Comparison of ENCODE assay signal across 9 cellular contexts in the genomic region with DNA sequence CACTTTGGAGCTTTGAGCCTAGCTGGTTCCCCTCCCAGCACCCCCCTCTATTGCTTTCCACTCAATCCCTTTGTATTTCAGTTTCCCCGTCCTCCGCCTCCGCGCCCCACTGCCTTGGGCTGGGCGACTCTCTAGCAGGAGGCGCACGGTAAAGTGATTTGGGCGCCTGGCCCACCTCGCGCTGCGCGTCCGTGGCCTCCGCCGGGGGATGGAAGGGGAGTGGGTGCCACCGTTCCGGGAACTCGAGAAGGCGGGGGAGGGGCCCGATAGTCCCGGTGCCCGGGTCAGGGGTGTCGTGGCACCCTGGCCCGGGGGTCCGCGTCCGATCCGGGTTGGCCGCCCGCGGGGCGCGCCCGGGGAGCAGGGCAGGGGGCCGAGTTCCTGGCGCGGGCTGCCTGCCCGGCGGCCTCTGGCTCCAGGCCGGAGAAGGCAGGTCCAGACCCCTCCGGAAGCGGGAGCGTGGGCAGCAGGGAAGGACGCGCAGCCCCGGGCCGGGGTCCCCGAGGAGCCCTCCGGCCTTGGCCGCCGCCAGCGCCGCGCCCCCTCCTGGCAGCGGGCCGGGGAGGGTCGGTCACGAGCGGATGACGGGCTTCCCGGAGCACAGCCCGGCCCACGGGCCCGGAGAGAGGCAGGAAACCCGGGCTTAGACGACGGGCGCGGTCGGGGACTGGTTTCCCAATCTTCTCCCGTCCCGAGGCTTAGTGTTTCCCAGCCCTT. TPM values are rescaled to one million over a fixed set of nuclear protein-coding genes. Genes with fewer than 3 reads are reported as not detected.
DNase-seq lines count a peak whose midpoint lies in the region; ATAC-seq and TF ChIP-seq lines count a peak whose summit lies in the region.
"Had no signal": no experiment of that assay in that cellular context is flagged by ENCODE, and none has a peak within 500 bp of the region (broad histone marks: within the 10 kb centered on the region; RNA-seq: fewer than 3 reads in every experiment).

No MANE protein-coding gene starts in this region.

- DNase-seq in activated naive CD8-positive, alpha-beta T cell treated with anti-CD3 and anti-CD28 coated beads, Interleukin-2, amount 10 ng/mL, durations not matched to agents 7 days and 5 days, result no peak
- DNase-seq in right cardiac atrium (peak; percentile 91 to 95 (median 94)), sigmoid colon (peak; percentile 88), NCI-H1417 (lab: John Stamatoyannopoulos, UW) (no peak)

- TF ChIP-seq EP300 in sigmoid colon (IDR thresholded peaks at IDR 0.05), result no peak

- H3K27ac ChIP-seq in right cardiac atrium (ENCODE audit: low read length), result peak overlapping the region; percentile 58
- peak overlapping the region; percentile 60 to 84 (median 74) for H3K27ac ChIP-seq in sigmoid colon

- 3% methylated on average over 72 of the region's 72 CpGs for WGBS in right cardiac atrium
- 4 to 7% methylated on average over 72 of the region's 72 CpGs for WGBS in sigmoid colon, 2 donors

- no peak for TF ChIP-seq CTCF in sigmoid colon (IDR thresholded peaks at IDR 0.05)

- H3K4me3 ChIP-seq in right cardiac atrium (ENCODE audit: low read length) (peak overlapping the region; percentile 42), sigmoid colon (peak overlapping the region; percentile 7 to 57 (median 46))

- POLR2A ChIA-PET in activated naive CD8-positive, alpha-beta T cell treated with anti-CD3 and anti-CD28 coated beads, Interleukin-2, amount 10 ng/mL, durations not matched to agents 7 days and 5 days (lab: Charles Lee), result no interaction called here

- peaks cover 27% of the 10 kb centered on the region for H3K27me3 Mint-ChIP-seq in activated naive CD8-positive, alpha-beta T cell treated with anti-CD3 and anti-CD28 coated beads, Interleukin-2, amount 10 ng/mL, durations not matched to agents 7 days and 5 days

- no peaks in the 10 kb centered on the region for H3K9me3 Mint-ChIP-seq in activated naive CD8-positive, alpha-beta T cell treated with anti-CD3 and anti-CD28 coated beads, Interleukin-2, amount 10 ng/mL, durations not matched to agents 7 days and 5 days

- H3K27me3 ChIP-seq in right cardiac atrium (ENCODE audit: control insufficient read depth, insufficient read depth) (no peaks in the 10 kb centered on the region), sigmoid colon (peaks cover 0 to 17% (median 8%) of the 10 kb centered on the region in 3 donors)

- H3K36me3 ChIP-seq in ES-I3 (ENCODE audit: insufficient read depth, low read length) (no peaks in the 10 kb centered on the region), sigmoid colon (no peaks in the 10 kb centered on the region)

- ATAC-seq in activated naive CD8-positive, alpha-beta T cell treated with anti-CD3 and anti-CD28 coated beads, Interleukin-2, amount 10 ng/mL, durations not matched to agents 7 days and 5 days (ENCODE audit: low read depth), result peak; percentile 44
- ATAC-seq in right cardiac atrium (peak; percentile 88 to 93), HG03432 (IDR thresholded peaks at IDR 0.05; ENCODE audit: unreplicated experiment) (no peak), HG02759 (IDR thresholded peaks at IDR 0.05; ENCODE audit: unreplicated experiment) (no peak), HG02973 (IDR thresholded peaks at IDR 0.05; ENCODE audit: unreplicated experiment) (no peak)
- ATAC-seq: Panc1 had no signal

- peaks cover 7% of the 10 kb centered on the region for H3K4me1 Mint-ChIP-seq in activated naive CD8-positive, alpha-beta T cell treated with anti-CD3 and anti-CD28 coated beads, Interleukin-2, amount 10 ng/mL, durations not matched to agents 7 days and 5 days

- H3K9ac ChIP-seq in ES-I3 (ENCODE audit: low read depth, low read length), result peak overlapping the region; percentile 36; the same call in 1 of the 2 replicates

- no peak overlapping the region for H3K4me3 Mint-ChIP-seq in activated naive CD8-positive, alpha-beta T cell treated with anti-CD3 and anti-CD28 coated beads, Interleukin-2, amount 10 ng/mL, durations not matched to agents 7 days and 5 days

- no peak overlapping the region for H3K27ac Mint-ChIP-seq in activated naive CD8-positive, alpha-beta T cell treated with anti-CD3 and anti-CD28 coated beads, Interleukin-2, amount 10 ng/mL, durations not matched to agents 7 days and 5 days

- TF ChIP-seq POLR2A in sigmoid colon (IDR thresholded peaks at IDR 0.05), result no peak

- no peaks in the 10 kb centered on the region for H3K36me3 Mint-ChIP-seq in activated naive CD8-positive, alpha-beta T cell treated with anti-CD3 and anti-CD28 coated beads, Interleukin-2, amount 10 ng/mL, durations not matched to agents 7 days and 5 days

- H3K4me1 ChIP-seq in ES-I3 (ENCODE audit: insufficient read depth, low read length), result peaks cover 12% of the 10 kb centered on the region
- peaks cover 6% of the 10 kb centered on the region for H3K4me1 ChIP-seq in right cardiac atrium (ENCODE audit: control insufficient read depth, insufficient read depth, low read length)
- peaks cover 0 to 13% (median 11%) of the 10 kb centered on the region in 4 donors for H3K4me1 ChIP-seq in sigmoid colon

- intact Hi-C loops in right cardiac atrium (cut with DNase I) (no loop called here), sigmoid colon (cut with DNase I) (no loop called here)

- H3K9me3 ChIP-seq in ES-I3 (ENCODE audit: control insufficient read depth, insufficient read depth, low read length) (no peaks in the 10 kb centered on the region), right cardiac atrium (ENCODE audit: control insufficient read depth, low read length) (no peaks in the 10 kb centered on the region), sigmoid colon (no peaks in the 10 kb centered on the region)

RNA-seq across cellular contexts. Expression of gene MEOX1, which starts 15.8 kb away (rescaled TPM):
- total RNA-seq in activated naive CD8-positive, alpha-beta T cell treated with anti-CD3 and anti-CD28 coated beads, Interleukin-2, amount 10 ng/mL, durations not matched to agents 7 days and 5 days, result 1 to 10 TPM; 5.2 TPM
- total RNA-seq in right cardiac atrium (10 to 100 TPM in 2 of 4 donors, 1 to 10 TPM in 2; 4.2 to 16.8 (median 7.6) TPM), sigmoid colon (1 to 10 TPM; 2.5 to 5.3 (median 2.9) TPM)
- polyA plus RNA-seq in right cardiac atrium (11.2 TPM), sigmoid colon (1 to 10 TPM in 1 of 3 donors, under 1 TPM in 2; 0.23 to 3.4 (median 0.60) TPM)

Comparison
In these comparisons a context has a peak if more than half of its experiments do, and no peak if none do; other contexts are left out.
1. ATAC-seq: peak in activated naive CD8-positive, alpha-beta T cell treated with anti-CD3 and anti-CD28 coated beads, Interleukin-2, amount 10 ng/mL, durations not matched to agents 7 days and 5 days (single experiment) and right cardiac atrium (2 of 2); none in HG03432 (single experiment), HG02759 (single experiment) and HG02973 (single experiment).
2. DNase-seq: peak in right cardiac atrium (3 of 3) and sigmoid colon (single experiment); none in activated naive CD8-positive, alpha-beta T cell treated with anti-CD3 and anti-CD28 coated beads, Interleukin-2, amount 10 ng/mL, durations not matched to agents 7 days and 5 days (single experiment) and NCI-H1417 (0 of 3).